8 cellular contexts compared by ENCODE assay signal in the genomic region with DNA sequence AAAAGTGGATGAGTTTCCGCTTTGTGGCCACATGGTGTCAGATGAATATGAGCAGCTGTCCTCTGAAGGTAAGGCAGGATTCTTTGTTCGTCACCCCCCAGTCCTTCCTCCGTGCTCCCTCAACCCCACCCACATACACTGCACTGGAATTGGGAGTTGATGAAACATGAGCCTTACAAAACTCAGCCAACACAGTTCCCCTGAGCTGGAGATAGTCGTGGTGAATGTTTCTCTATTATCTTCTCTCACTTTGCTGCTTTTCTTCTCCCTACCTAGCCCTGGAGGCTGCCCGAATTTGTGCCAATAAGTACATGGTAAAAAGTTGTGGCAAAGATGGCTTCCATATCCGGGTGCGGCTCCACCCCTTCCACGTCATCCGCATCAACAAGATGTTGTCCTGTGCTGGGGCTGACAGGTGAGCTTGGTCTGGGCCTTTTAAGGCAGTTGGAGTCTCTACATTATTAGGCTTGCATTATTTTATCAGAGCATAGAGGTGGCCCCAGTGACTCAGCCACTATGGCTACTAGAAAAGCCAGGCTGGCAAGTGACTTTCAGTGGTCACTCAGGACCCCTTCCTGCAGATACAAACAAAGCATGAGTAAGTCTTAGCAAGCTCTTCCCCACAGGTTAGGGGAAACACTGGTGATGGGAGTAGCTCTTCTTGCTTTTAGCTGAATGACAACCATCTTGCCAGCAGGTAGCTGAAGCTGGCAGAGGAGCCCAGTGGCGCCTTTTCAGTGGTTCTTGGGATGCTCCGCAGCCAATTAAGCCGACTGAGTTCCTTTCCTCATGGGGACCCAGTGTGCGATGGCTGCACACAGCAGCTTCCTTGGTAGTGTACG. TPM values are rescaled to one million over a fixed set of nuclear protein-coding genes. Genes with fewer than 3 reads are reported as not detected.
DNase-seq lines count a peak whose midpoint lies in the region; ATAC-seq and TF ChIP-seq lines count a peak whose summit lies in the region.

No MANE protein-coding gene starts in this region.

- H3K9me3 Mint-ChIP-seq in activated naive CD8-positive, alpha-beta T cell treated with anti-CD3 and anti-CD28 coated beads, Interleukin-2, amount 10 ng/mL, durations not matched to agents 7 days and 5 days, result no peaks in the 10 kb centered on the region

- H3K4me3 Mint-ChIP-seq in activated naive CD8-positive, alpha-beta T cell treated with anti-CD3 and anti-CD28 coated beads, Interleukin-2, amount 10 ng/mL, durations not matched to agents 7 days and 5 days, result peak overlapping the region; percentile 97

- TF ChIP-seq CTCF in heart right ventricle (IDR thresholded peaks at IDR 0.05) (no peak), liver (IDR thresholded peaks at IDR 0.05; ENCODE audit: low read depth, low read length, missing input control) (no peak), upper lobe of right lung (IDR thresholded peaks at IDR 0.05) (no peak)

- H3K9me3 ChIP-seq in heart right ventricle (peaks cover 0 to 10% (median 0%) of the 10 kb centered on the region in 11 donors), liver (ENCODE audit: control insufficient read depth in 4 of 4, low read length in 3 of 4) (no peaks in the 10 kb centered on the region), upper lobe of right lung (no peaks in the 10 kb centered on the region)

- TF ChIP-seq RAD21 in liver (IDR thresholded peaks at IDR 0.05), result no peak

- peak overlapping the region; percentile 95 to 98 for H3K9ac ChIP-seq in liver (ENCODE audit: low read depth in 1 of 2, low read length in 2 of 2)

- H3K4me1 ChIP-seq in heart right ventricle (peaks cover 0 to 23% (median 15%) of the 10 kb centered on the region in 9 donors), liver (ENCODE audit: control insufficient read depth in 4 of 4, insufficient read depth in 4 of 4, low read length in 3 of 4) (peaks cover 1 to 36% (median 26%) of the 10 kb centered on the region in 4 donors), upper lobe of right lung (peaks cover 3% of the 10 kb centered on the region)

- POLR2A ChIA-PET in activated naive CD8-positive, alpha-beta T cell treated with anti-CD3 and anti-CD28 coated beads, Interleukin-2, amount 10 ng/mL, durations not matched to agents 7 days and 5 days (lab: Charles Lee), result interaction anchor here (1.1 to 5.9 kb wide), 9 partner anchors 11 to 133 kb away, joined by 3 to 72 read pairs (median 11); partner anchors contain the start of genes ATP6AP1, DNASE1L1, PLXNA3 and SLC10A3

- H3K27ac ChIP-seq in heart right ventricle, result peak overlapping the region in 9 of 10 donors; percentile 94 to 99 (median 99)
- H3K27ac ChIP-seq in liver (ENCODE audit: low read depth in 1 of 2, low read length in 2 of 2), result peak overlapping the region; percentile 80 to 98
- peak overlapping the region; percentile 98 for H3K27ac ChIP-seq in upper lobe of right lung

- peak overlapping the region; percentile 66 to 97 (median 78) for H3K4me3 ChIP-seq in heart right ventricle
- H3K4me3 ChIP-seq in liver (ENCODE audit: low read depth in 1 of 3, low read length in 3 of 3), result peak overlapping the region; percentile 71 to 94 (median 92)
- H3K4me3 ChIP-seq in upper lobe of right lung, result peak overlapping the region; percentile 71

- peak overlapping the region; percentile 100 for H3K27ac Mint-ChIP-seq in activated naive CD8-positive, alpha-beta T cell treated with anti-CD3 and anti-CD28 coated beads, Interleukin-2, amount 10 ng/mL, durations not matched to agents 7 days and 5 days

- peaks cover 5% of the 10 kb centered on the region for H3K4me1 Mint-ChIP-seq in activated naive CD8-positive, alpha-beta T cell treated with anti-CD3 and anti-CD28 coated beads, Interleukin-2, amount 10 ng/mL, durations not matched to agents 7 days and 5 days

- intact Hi-C loops in heart right ventricle (cut with DNase I) (loop anchor here in 3 of 10 donors (5.0 to 10.0 kb wide), 3 partner anchors 115 to 1587 kb away; partner anchors contain the start of gene FAM3A (in 1 of the 3)), left ventricle myocardium superior (cut with micrococcal nuclease) (no loop called here), upper lobe of right lung (cut with DNase I) (no loop called here)

- H3K27me3 ChIP-seq in heart right ventricle, result no peaks in the 10 kb centered on the region
- no peaks in the 10 kb centered on the region for H3K27me3 ChIP-seq in liver (ENCODE audit: control insufficient read depth in 4 of 4, insufficient read depth in 4 of 4, low read length in 3 of 4)
- H3K27me3 ChIP-seq in upper lobe of right lung, result no peaks in the 10 kb centered on the region

- WGBS in heart right ventricle, 2 donors, result 37 to 42% methylated on average over 14 of the region's 14 CpGs
- WGBS in liver, result 45% methylated on average over 14 of the region's 14 CpGs

- ATAC-seq in heart right ventricle (no peak), left ventricle myocardium superior (no peak), upper lobe of right lung (no peak), HG02678 (IDR thresholded peaks at IDR 0.05; ENCODE audit: unreplicated experiment) (no peak), HG02610 (IDR thresholded peaks at IDR 0.05; ENCODE audit: unreplicated experiment) (no peak)
- ATAC-seq in activated naive CD8-positive, alpha-beta T cell treated with anti-CD3 and anti-CD28 coated beads, Interleukin-2, amount 10 ng/mL, durations not matched to agents 7 days and 5 days (ENCODE audit: low read depth), result no peak

- DNase-seq in heart right ventricle (no peak), left ventricle myocardium superior (no peak), upper lobe of right lung (no peak), GM19238 (ENCODE audit: insufficient read length, low spot score) (no peak)
- DNase-seq in activated naive CD8-positive, alpha-beta T cell treated with anti-CD3 and anti-CD28 coated beads, Interleukin-2, amount 10 ng/mL, durations not matched to agents 7 days and 5 days, result no peak

- H3K36me3 ChIP-seq in heart right ventricle, result peaks cover 0 to 35% (median 12%) of the 10 kb centered on the region in 9 donors
- H3K36me3 ChIP-seq in liver (ENCODE audit: control insufficient read depth in 4 of 4, insufficient read depth in 3 of 4, low read depth in 1 of 4, low read length in 3 of 4), result peaks cover 0 to 10% (median 7%) of the 10 kb centered on the region in 4 donors
- peaks cover 15% of the 10 kb centered on the region for H3K36me3 ChIP-seq in upper lobe of right lung

- H3K36me3 Mint-ChIP-seq in activated naive CD8-positive, alpha-beta T cell treated with anti-CD3 and anti-CD28 coated beads, Interleukin-2, amount 10 ng/mL, durations not matched to agents 7 days and 5 days, result peaks cover 13% of the 10 kb centered on the region

- no peaks in the 10 kb centered on the region for H3K27me3 Mint-ChIP-seq in activated naive CD8-positive, alpha-beta T cell treated with anti-CD3 and anti-CD28 coated beads, Interleukin-2, amount 10 ng/mL, durations not matched to agents 7 days and 5 days

TF ChIP-seq in liver, 16 proteins besides CTCF, POLR2A, EP300 and RAD21 (continues in another document):
- TF ChIP-seq, protein P1, sequence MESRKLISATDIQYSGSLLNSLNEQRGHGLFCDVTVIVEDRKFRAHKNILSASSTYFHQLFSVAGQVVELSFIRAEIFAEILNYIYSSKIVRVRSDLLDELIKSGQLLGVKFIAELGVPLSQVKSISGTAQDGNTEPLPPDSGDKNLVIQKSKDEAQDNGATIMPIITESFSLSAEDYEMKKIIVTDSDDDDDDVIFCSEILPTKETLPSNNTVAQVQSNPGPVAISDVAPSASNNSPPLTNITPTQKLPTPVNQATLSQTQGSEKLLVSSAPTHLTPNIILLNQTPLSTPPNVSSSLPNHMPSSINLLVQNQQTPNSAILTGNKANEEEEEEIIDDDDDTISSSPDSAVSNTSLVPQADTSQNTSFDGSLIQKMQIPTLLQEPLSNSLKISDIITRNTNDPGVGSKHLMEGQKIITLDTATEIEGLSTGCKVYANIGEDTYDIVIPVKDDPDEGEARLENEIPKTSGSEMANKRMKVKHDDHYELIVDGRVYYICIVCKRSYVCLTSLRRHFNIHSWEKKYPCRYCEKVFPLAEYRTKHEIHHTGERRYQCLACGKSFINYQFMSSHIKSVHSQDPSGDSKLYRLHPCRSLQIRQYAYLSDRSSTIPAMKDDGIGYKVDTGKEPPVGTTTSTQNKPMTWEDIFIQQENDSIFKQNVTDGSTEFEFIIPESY (IDR thresholded peaks at IDR 0.05), result no peak

RNA-seq across cellular contexts. Expression of gene RPL10, which starts 1.6 kb away (rescaled TPM):
- total RNA-seq in heart right ventricle (1,000 to 10,000 TPM; 1,543 to 2,503 (median 1,867) TPM), left ventricle myocardium superior (1,898 TPM), liver (1,000 to 10,000 TPM; 1,323 to 1,523 TPM), upper lobe of right lung (2,677 TPM)
- polyA plus RNA-seq in heart right ventricle (1,000 to 10,000 TPM; 2,102 to 7,085 TPM), liver (1,000 to 10,000 TPM in 1 of 2 donors, 100 to 1,000 TPM in 1; 446 to 1,644 TPM)
- 1,000 to 10,000 TPM; 2,867 to 2,975 TPM for total RNA-seq in activated naive CD8-positive, alpha-beta T cell treated with anti-CD3 and anti-CD28 coated beads, Interleukin-2, amount 10 ng/mL, durations not matched to agents 7 days and 5 days

RNA-seq across cellular contexts. Expression of gene DNASE1L1, which starts 9.3 kb away (rescaled TPM):
- total RNA-seq in heart right ventricle, result 10 to 100 TPM; 35.2 to 57.1 (median 46.9) TPM
- polyA plus RNA-seq in heart right ventricle, result 10 to 100 TPM; 27.2 to 55.0 TPM
- 58.7 TPM for total RNA-seq in left ventricle myocardium superior
- 10 to 100 TPM; 20.5 to 26.2 TPM for total RNA-seq in activated naive CD8-positive, alpha-beta T cell treated with anti-CD3 and anti-CD28 coated beads, Interleukin-2, amount 10 ng/mL, durations not matched to agents 7 days and 5 days
- total RNA-seq in liver, result 10 to 100 TPM; 14.6 to 22.1 TPM
- 10 to 100 TPM in 1 of 2 donors, 1 to 10 TPM in 1; 9.3 to 18.7 TPM for polyA plus RNA-seq in liver
- 37.1 TPM for total RNA-seq in upper lobe of right lung

RNA-seq across cellular contexts. Expression of gene TAFAZZIN, which starts 11.6 kb away (rescaled TPM):
- 10 to 100 TPM; 28.4 to 42.6 (median 33.7) TPM for total RNA-seq in heart right ventricle
- 100 to 1,000 TPM in 1 of 2 donors, 10 to 100 TPM in 1; 38.2 to 112 TPM for polyA plus RNA-seq in heart right ventricle
- 38.0 TPM for total RNA-seq in left ventricle myocardium superior
- total RNA-seq in activated naive CD8-positive, alpha-beta T cell treated with anti-CD3 and anti-CD28 coated beads, Interleukin-2, amount 10 ng/mL, durations not matched to agents 7 days and 5 days, result 10 to 100 TPM; 94.7 to 95.3 TPM
- 10 to 100 TPM in 1 of 2 donors, 1 to 10 TPM in 1; 7.8 to 15.6 TPM for total RNA-seq in liver
- polyA plus RNA-seq in liver, result 10 to 100 TPM; 10.6 to 16.3 TPM
- 43.9 TPM for total RNA-seq in upper lobe of right lung

RNA-seq across cellular contexts. Expression of gene EMD, which starts 20.7 kb away (rescaled TPM):
- total RNA-seq in heart right ventricle, result 10 to 100 TPM; 47.8 to 74.1 (median 59.6) TPM
- 100 to 1,000 TPM in 1 of 2 donors, 10 to 100 TPM in 1; 54.8 to 170 TPM for polyA plus RNA-seq in heart right ventricle
- 51.3 TPM for total RNA-seq in left ventricle myocardium superior
- total RNA-seq in activated naive CD8-positive, alpha-beta T cell treated with anti-CD3 and anti-CD28 coated beads, Interleukin-2, amount 10 ng/mL, durations not matched to agents 7 days and 5 days, result 10 to 100 TPM; 66.1 to 68.1 TPM
- total RNA-seq in liver, result 10 to 100 TPM; 11.6 to 18.5 TPM
- 10 to 100 TPM; 15.5 to 38.0 TPM for polyA plus RNA-seq in liver
- 58.4 TPM for total RNA-seq in upper lobe of right lung

RNA-seq across cellular contexts. Expression of gene FLNA, which starts 25.3 kb away (rescaled TPM):
- total RNA-seq in heart right ventricle, result 100 to 1,000 TPM; 139 to 288 (median 181) TPM
- polyA plus RNA-seq in heart right ventricle, result 100 to 1,000 TPM; 368 to 442 TPM
- total RNA-seq in left ventricle myocardium superior, result 228 TPM
- 100 to 1,000 TPM; 985 to 994 TPM for total RNA-seq in activated naive CD8-positive, alpha-beta T cell treated with anti-CD3 and anti-CD28 coated beads, Interleukin-2, amount 10 ng/mL, durations not matched to agents 7 days and 5 days
- 100 to 1,000 TPM; 150 to 152 TPM for total RNA-seq in liver
- 10 to 100 TPM; 23.4 to 84.8 TPM for polyA plus RNA-seq in liver
- 1,252 TPM for total RNA-seq in upper lobe of right lung
